Comparison of ENCODE assay signal across 18 cellular contexts in the genomic region with DNA sequence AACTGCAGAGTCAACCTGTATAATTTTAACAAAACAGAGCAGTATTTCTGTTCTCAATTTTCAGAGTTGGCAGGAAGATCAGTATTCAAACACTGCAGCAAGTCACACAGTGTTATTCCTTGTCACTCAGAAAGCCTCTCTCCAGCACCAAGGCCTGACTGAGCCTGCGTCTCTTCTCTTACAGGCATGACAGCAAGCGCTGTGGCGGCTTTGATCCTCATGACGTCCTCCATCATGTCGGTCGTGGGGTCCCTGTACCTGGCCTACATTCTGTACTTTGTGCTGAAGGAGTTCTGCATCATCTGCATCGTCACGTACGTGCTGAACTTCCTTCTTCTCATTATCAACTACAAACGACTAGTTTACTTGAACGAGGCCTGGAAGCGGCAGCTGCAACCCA. TPM values are rescaled to one million over a fixed set of nuclear protein-coding genes. Genes with fewer than 3 reads are reported as not detected.
DNase-seq lines count a peak whose midpoint lies in the region; ATAC-seq, FAIRE-seq and TF ChIP-seq lines count a peak whose summit lies in the region.
"Had no signal": no experiment of that assay in that cellular context is flagged by ENCODE, and none has a peak within 500 bp of the region (broad histone marks: within the 10 kb centered on the region; RNA-seq: fewer than 3 reads in every experiment).

No MANE protein-coding gene starts in this region.

- H3K4me3 ChIP-seq in kidney (ENCODE audit: low read length in 2 of 2) (no peak overlapping the region), spleen (no peak overlapping the region)
- H3K4me3 ChIP-seq: BLaER1, HAP-1 had no signal

- peak; percentile 36 for DNase-seq in activated CD8-positive, alpha-beta memory T cell treated with anti-CD3 and anti-CD28 coated beads, Interleukin-2, amount 50 U/mL, for 48 hours
- no peak for DNase-seq in activated CD8-positive, alpha-beta memory T cell treated with anti-CD3 and anti-CD28 coated beads, Interleukin-2, amount 50 U/mL, for 4 hours
- DNase-seq in chondrocyte (ENCODE audit: low spot score) (peak; percentile 30), kidney (peak; percentile 22), spleen (peak; percentile 51), cerebellum (ENCODE audit: low spot score) (no peak), NCI-H1417 (lab: John Stamatoyannopoulos, UW) (no peak)
- no peak for DNase-seq in stimulated activated naive CD8-positive, alpha-beta T cell treated with anti-CD3 and anti-CD28 coated beads, Interleukin-15, amount 100 ng/mL, for 72 hours
- DNase-seq: Caco-2; CD8-positive, alpha-beta memory T cell; DND-41; GDM1; GOT3 had no signal

- 87 to 96% (median 91%) methylated on average over 12 of the region's 12 CpGs for WGBS in spleen, 5 donors

- TF ChIP-seq POLR2A in spleen (IDR thresholded peaks at IDR 0.05), result no peak

- H3K9me3 Mint-ChIP-seq in chondrocyte (ENCODE audit: low read depth), result no peaks in the 10 kb centered on the region
- no peaks in the 10 kb centered on the region for H3K9me3 Mint-ChIP-seq in stimulated activated naive CD8-positive, alpha-beta T cell treated with anti-CD3 and anti-CD28 coated beads, Interleukin-15, amount 100 ng/mL, for 72 hours
- H3K9me3 Mint-ChIP-seq: CD8-positive, alpha-beta memory T cell had no signal

- H3K4me1 Mint-ChIP-seq in chondrocyte (ENCODE audit: low read depth), result no peaks in the 10 kb centered on the region
- H3K4me1 Mint-ChIP-seq in stimulated activated naive CD8-positive, alpha-beta T cell treated with anti-CD3 and anti-CD28 coated beads, Interleukin-15, amount 100 ng/mL, for 72 hours, result no peaks in the 10 kb centered on the region
- H3K4me1 Mint-ChIP-seq: CD8-positive, alpha-beta memory T cell had no signal

- intact Hi-C loops in kidney (cut with DNase I) (no loop called here), spleen (cut with DNase I; ENCODE audit: low total_unique reads) (no loop called here)

- FAIRE-seq in kidney (lab: Jason Lieb, UNC), result no peak
- FAIRE-seq: GM12892 had no signal

- no peak for ATAC-seq in stimulated activated naive CD8-positive, alpha-beta T cell treated with anti-CD3 and anti-CD28 coated beads, Interleukin-15, amount 100 ng/mL, for 72 hours

- H3K27me3 ChIP-seq in spleen (replicated peaks in 1 of 7), result no peaks in the 10 kb centered on the region
- H3K27me3 ChIP-seq: BLaER1 had no signal

- H3K27ac ChIP-seq in kidney (ENCODE audit: low read depth in 2 of 2, low read length in 2 of 2) (no peak overlapping the region), spleen (no peak overlapping the region)
- H3K27ac ChIP-seq: 22Rv1, BLaER1, HL-60 had no signal

- H3K4me3 Mint-ChIP-seq in chondrocyte (ENCODE audit: unreplicated experiment), result no peak overlapping the region
- H3K4me3 Mint-ChIP-seq in stimulated activated naive CD8-positive, alpha-beta T cell treated with anti-CD3 and anti-CD28 coated beads, Interleukin-15, amount 100 ng/mL, for 72 hours, result no peak overlapping the region
- H3K4me3 Mint-ChIP-seq: CD8-positive, alpha-beta memory T cell had no signal

- peaks cover 7% of the 10 kb centered on the region for H3K36me3 Mint-ChIP-seq in chondrocyte (ENCODE audit: low read depth)

- H3K36me3 ChIP-seq in kidney (ENCODE audit: control insufficient read depth in 1 of 2, insufficient read depth in 2 of 2, low read length in 2 of 2) (peaks cover 2 to 13% of the 10 kb centered on the region in 2 donors), spleen (peaks cover 0 to 53% (median 20%) of the 10 kb centered on the region in 6 donors)

- H3K4me1 ChIP-seq in kidney (ENCODE audit: control insufficient read depth in 1 of 2, insufficient read depth in 1 of 2, low read depth in 1 of 2, low read length in 2 of 2) (peaks cover 0 to 4% of the 10 kb centered on the region in 2 donors), spleen (no peaks in the 10 kb centered on the region)
- H3K4me1 ChIP-seq: Caco-2 had no signal

- no peak overlapping the region for H3K9ac ChIP-seq in kidney (ENCODE audit: low read length in 2 of 2)
- H3K9ac ChIP-seq: BLaER1 had no signal

- TF ChIP-seq CTCF in chondrocyte (IDR thresholded peaks at IDR 0.05) (no peak), kidney (IDR thresholded peaks at IDR 0.05; ENCODE audit: borderline replicate concordance, extremely low read depth, insufficient read depth) (no peak), spleen (IDR thresholded peaks at IDR 0.05 in 8 of 11, conservative IDR thresholded peaks at IDR 0.05 in 3 of 11) (no peak)

- H3K27me3 Mint-ChIP-seq in chondrocyte (ENCODE audit: low read depth), result no peaks in the 10 kb centered on the region
- H3K27me3 Mint-ChIP-seq in stimulated activated naive CD8-positive, alpha-beta T cell treated with anti-CD3 and anti-CD28 coated beads, Interleukin-15, amount 100 ng/mL, for 72 hours, result no peaks in the 10 kb centered on the region
- H3K27me3 Mint-ChIP-seq: CD8-positive, alpha-beta memory T cell had no signal

- H3K27ac Mint-ChIP-seq in chondrocyte (ENCODE audit: unreplicated experiment), result no peak overlapping the region
- H3K27ac Mint-ChIP-seq in stimulated activated naive CD8-positive, alpha-beta T cell treated with anti-CD3 and anti-CD28 coated beads, Interleukin-15, amount 100 ng/mL, for 72 hours, result no peak overlapping the region

- H3K9me3 ChIP-seq in kidney (ENCODE audit: control insufficient read depth in 1 of 2, low read length in 2 of 2) (no peaks in the 10 kb centered on the region), spleen (no peaks in the 10 kb centered on the region)
- H3K9me3 ChIP-seq: BLaER1, Caco-2, HAP-1 had no signal

RNA-seq across cellular contexts. Expression of a gene that starts 28.1 kb away (rescaled TPM):
- 27.3 to 33.9 TPM (median 29.9 TPM) in 3 replicates for total RNA-seq in chondrocyte
- 60.1 TPM for total RNA-seq in kidney
- 61.8 TPM for polyA plus RNA-seq in kidney (ENCODE audit: insufficient read depth, low read depth, low replicate concordance)
- total RNA-seq in spleen, result 10 to 100 TPM; 46.1 to 93.0 (median 62.8) TPM
- polyA plus RNA-seq in spleen, result 10 to 100 TPM; 41.4 to 79.4 (median 60.8) TPM
- total RNA-seq in cerebellum, result 19.4 TPM

Comparison
In these comparisons a context has a peak if more than half of its experiments do, and no peak if none do; other contexts are left out.
1. DNase-seq: peak in activated CD8-positive, alpha-beta memory T cell treated with anti-CD3 and anti-CD28 coated beads, Interleukin-2, amount 50 U/mL, for 48 hours (single experiment), chondrocyte (single experiment), kidney (single experiment) and spleen (single experiment); none in activated CD8-positive, alpha-beta memory T cell treated with anti-CD3 and anti-CD28 coated beads, Interleukin-2, amount 50 U/mL, for 4 hours (single experiment), cerebellum (single experiment), stimulated activated naive CD8-positive, alpha-beta T cell treated with anti-CD3 and anti-CD28 coated beads, Interleukin-15, amount 100 ng/mL, for 72 hours (0 of 2) and NCI-H1417 (0 of 3).